In the genomic region with DNA sequence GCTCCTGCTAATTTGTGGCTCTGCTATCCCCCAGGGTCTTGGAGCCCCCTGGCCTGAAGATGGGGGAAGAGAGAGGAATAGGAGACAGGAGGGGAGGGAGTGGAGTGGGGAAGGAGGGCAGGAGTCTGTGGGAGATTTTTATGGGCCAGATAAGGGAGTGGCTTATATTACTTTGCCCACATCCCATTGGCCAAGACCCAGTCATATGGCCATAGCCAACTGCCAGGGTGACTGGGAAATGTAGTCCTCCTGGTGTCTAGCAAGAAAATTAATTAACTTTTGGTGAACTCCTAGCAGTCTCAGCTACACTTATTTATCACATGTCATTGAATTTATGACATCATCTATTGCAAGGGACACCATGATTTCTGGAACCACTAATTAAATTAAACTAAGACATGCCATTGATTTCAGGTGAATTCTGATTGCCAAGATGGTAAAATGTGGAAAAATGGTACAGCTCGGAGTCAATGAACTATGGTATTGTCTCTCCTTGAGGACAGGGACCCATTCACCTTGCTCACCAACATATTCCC, we compare ENCODE assay signal across 31 cellular contexts. TPM values are rescaled to one million over a fixed set of nuclear protein-coding genes. Genes with fewer than 3 reads are reported as not detected.
A peak's percentile ranks its signal among the peaks of the same experiment; 100 is the strongest.
DNase-seq lines count a peak whose midpoint lies in the region; ATAC-seq, FAIRE-seq and TF ChIP-seq lines count a peak whose summit lies in the region.
"Had no signal": no experiment of that assay in that cellular context is flagged by ENCODE, and none has a peak within 500 bp of the region (broad histone marks: within the 10 kb centered on the region; RNA-seq: fewer than 3 reads in every experiment).

No MANE protein-coding gene starts in this region.

- WGBS in mammary epithelial cell (ENCODE audit: low coverage, missing lambda C conversion rate) = 82% methylated on average over 1 of the region's 1 CpG
- 80 to 90% (median 86%) methylated on average over 1 of the region's 1 CpG for WGBS in small intestine, 3 donors
- WGBS in spleen, 5 donors = 78 to 93% (median 89%) methylated on average over 1 of the region's 1 CpG

- CTCF ChIA-PET in MCF 10A (lab: Yijun Ruan, JAX) = no interaction called here
- CTCF ChIA-PET in mammary epithelial cell (lab: Charles Lee; ENCODE audit: low non-redundant PET) = no interaction called here

- H3K9me3 ChIP-seq in mammary epithelial cell (replicated peaks; ENCODE audit: insufficient read depth, low read length) = no peaks in the 10 kb centered on the region
- H3K9me3 ChIP-seq in small intestine (ENCODE audit: control insufficient read depth, low read depth) = no peaks in the 10 kb centered on the region
- H3K9me3 ChIP-seq in spleen = no peaks in the 10 kb centered on the region
- H3K9me3 ChIP-seq: uterus had no signal

- TF ChIP-seq POLR2A in spleen (IDR thresholded peaks at IDR 0.05) = no peak

- no peaks in the 10 kb centered on the region for H3K36me3 Mint-ChIP-seq in MCF 10A (ENCODE audit: insufficient read depth, unreplicated experiment)
- H3K36me3 Mint-ChIP-seq: CD8-positive, alpha-beta memory T cell had no signal

- no peaks in the 10 kb centered on the region for H3K4me1 Mint-ChIP-seq in MCF 10A (ENCODE audit: insufficient read depth, unreplicated experiment)
- H3K4me1 Mint-ChIP-seq: activated CD4-positive, alpha-beta memory T cell treated with anti-CD3 and anti-CD28 coated beads, Interleukin-2, amount 10 ng/mL, durations not matched to agents 7 days and 5 days; B cell; CD8-positive, alpha-beta memory T cell; neural crest cell; stimulated activated naive CD8-positive, alpha-beta T cell treated with anti-CD3 and anti-CD28 coated beads, Interleukin-15, amount 100 ng/mL, for 72 hours had no signal

- H3K4me1 ChIP-seq in mammary epithelial cell (ENCODE audit: insufficient read depth, low read length) = no peaks in the 10 kb centered on the region
- no peaks in the 10 kb centered on the region for H3K4me1 ChIP-seq in small intestine (ENCODE audit: control insufficient read depth in 2 of 2, insufficient read depth in 1 of 2, low read depth in 1 of 2, low read length in 1 of 2)
- peaks cover 0 to 4% (median 0%) of the 10 kb centered on the region in 6 donors for H3K4me1 ChIP-seq in spleen
- H3K4me1 ChIP-seq: parathyroid adenoma, uterus had no signal

- no peaks in the 10 kb centered on the region for H3K9me3 Mint-ChIP-seq in MCF 10A (ENCODE audit: unreplicated experiment)
- H3K9me3 Mint-ChIP-seq: activated CD4-positive, alpha-beta memory T cell treated with anti-CD3 and anti-CD28 coated beads, Interleukin-2, amount 10 ng/mL, durations not matched to agents 7 days and 5 days; effector memory CD8-positive, alpha-beta T cell; neural crest cell; stimulated activated naive CD8-positive, alpha-beta T cell treated with anti-CD3 and anti-CD28 coated beads, Interleukin-15, amount 100 ng/mL, for 72 hours had no signal

- BruUV-seq in MCF 10A (replicated peaks; lab: Mats Ljungman, UMichigan) = no TSS peak
- no TSS peak for BruUV-seq in mammary epithelial cell (replicated peaks; lab: Mats Ljungman, UMichigan)

- in situ Hi-C loops in mammary epithelial cell (cut with MboI; ENCODE audit: low sequenced_read_pairs in 2 of 2) = no loop called here

- no peaks in the 10 kb centered on the region for H3K27me3 ChIP-seq in mammary epithelial cell (ENCODE audit: insufficient read depth, low read length)
- no peaks in the 10 kb centered on the region for H3K27me3 ChIP-seq in small intestine (ENCODE audit: control insufficient read depth in 2 of 2, insufficient read depth in 2 of 2, low read length in 2 of 2)
- peaks cover 0 to 6% (median 0%) of the 10 kb centered on the region in 7 donors for H3K27me3 ChIP-seq in spleen (replicated peaks in 1 of 7)
- H3K27me3 ChIP-seq: uterus had no signal

- intact Hi-C loops in MCF 10A (cut with micrococcal nuclease) (no loop called here), mammary epithelial cell (cut with micrococcal nuclease) (no loop called here), spleen (cut with DNase I; ENCODE audit: low total_unique reads) (no loop called here)

- no peak overlapping the region for H3K9ac ChIP-seq in mammary epithelial cell (ENCODE audit: insufficient read depth, low read length)
- H3K9ac ChIP-seq: parathyroid adenoma had no signal

- no peaks in the 10 kb centered on the region for H3K36me3 ChIP-seq in mammary epithelial cell (ENCODE audit: insufficient read depth, low read length)
- H3K36me3 ChIP-seq in small intestine (ENCODE audit: control insufficient read depth in 2 of 2, insufficient read depth in 2 of 2, low read length in 2 of 2) = no peaks in the 10 kb centered on the region
- no peaks in the 10 kb centered on the region for H3K36me3 ChIP-seq in spleen
- H3K36me3 ChIP-seq: uterus had no signal

- ATAC-seq in SK-N-SH treated with all-trans-retinoic acid at 6 μM for 48 hours = peak; percentile 51; the same call in 2 of the 3 replicates
- ATAC-seq: effector memory CD8-positive, alpha-beta T cell; left lobe of liver; stimulated activated naive CD8-positive, alpha-beta T cell treated with anti-CD3 and anti-CD28 coated beads, Interleukin-15, amount 100 ng/mL, for 72 hours had no signal

- H3K79me2 ChIP-seq in mammary epithelial cell (ENCODE audit: insufficient read depth, low read length) = no peaks in the 10 kb centered on the region
- H3K79me2 ChIP-seq: parathyroid adenoma had no signal

- POLR2A ChIA-PET in MCF 10A (lab: Yijun Ruan, JAX) = no interaction called here

- H3K4me2 ChIP-seq in mammary epithelial cell (ENCODE audit: insufficient read depth, low read depth, low read length) = no peak overlapping the region

- no peak overlapping the region for H3K27ac Mint-ChIP-seq in MCF 10A (ENCODE audit: low read depth, unreplicated experiment)
- H3K27ac Mint-ChIP-seq: activated CD4-positive, alpha-beta memory T cell treated with anti-CD3 and anti-CD28 coated beads, Interleukin-2, amount 10 ng/mL, durations not matched to agents 7 days and 5 days; B cell; effector memory CD8-positive, alpha-beta T cell had no signal

- H2AFZ ChIP-seq in mammary epithelial cell (ENCODE audit: low read depth, low read length) = no peak overlapping the region
- H2AFZ ChIP-seq: parathyroid adenoma had no signal

- no peak for FAIRE-seq in small intestine (lab: Jason Lieb, UNC)
- FAIRE-seq: A204.1, G401.6 had no signal

- peaks cover 25% of the 10 kb centered on the region for H3K27me3 Mint-ChIP-seq in MCF 10A (ENCODE audit: insufficient read depth, unreplicated experiment)
- H3K27me3 Mint-ChIP-seq: activated CD4-positive, alpha-beta memory T cell treated with anti-CD3 and anti-CD28 coated beads, Interleukin-2, amount 10 ng/mL, durations not matched to agents 7 days and 5 days; B cell had no signal

- H3K27ac ChIP-seq in mammary epithelial cell (ENCODE audit: insufficient read depth, low read depth, low read length) = no peak overlapping the region
- no peak overlapping the region for H3K27ac ChIP-seq in small intestine (ENCODE audit: low read depth in 1 of 2, low read length in 1 of 2)
- no peak overlapping the region for H3K27ac ChIP-seq in spleen
- H3K27ac ChIP-seq: parathyroid adenoma, uterus had no signal

- no peaks in the 10 kb centered on the region for H4K20me1 ChIP-seq in mammary epithelial cell (ENCODE audit: insufficient read depth, low read length)

- dilution Hi-C loops in mammary epithelial cell (cut with HindIII; ENCODE audit: low sequenced_read_pairs) = no loop called here

- peak; percentile 4 for DNase-seq in MCF 10A (ENCODE audit: unreplicated experiment)
- no peak for DNase-seq in mammary epithelial cell
- peak; percentile 21 for DNase-seq in NAMALWA (ENCODE audit: low spot score)
- peak; percentile 3 for DNase-seq in small intestine
- no peak for DNase-seq in spleen
- DNase-seq in HT-29 (ENCODE audit: low spot score) = no peak
- DNase-seq in stimulated activated naive CD4-positive, alpha-beta T cell (lab: John Stamatoyannopoulos, UW) = no peak
- DNase-seq: activated CD4-positive, alpha-beta memory T cell treated with anti-CD3 and anti-CD28 coated beads, Interleukin-2, amount 10 ng/mL, durations not matched to agents 7 days and 5 days; activated CD4-positive, CD25-positive, alpha-beta regulatory T cell treated with anti-CD3 and anti-CD28 coated beads, Interleukin-2, amount 50 U/mL, for 72 hours; activated CD8-positive, alpha-beta memory T cell treated with anti-CD3 and anti-CD28 coated beads, Interleukin-2, amount 50 U/mL, for 4 hours; activated naive CD4-positive, alpha-beta T cell treated with Interleukin-2 at 50 U/mL for 16 hours; caudate nucleus; CD8-positive, alpha-beta memory T cell; DMS153; effector memory CD8-positive, alpha-beta T cell; mesenchymal stem cell; NCI-H2107; NCI-H446; NCI-H748 treated with DMSO at 0.1 percent for 48 hours; stimulated activated CD4-positive, alpha-beta T cell treated with anti-CD3 and anti-CD28 coated beads, Interleukin-2, amount 100 ng/mL, for 24 hours; stimulated activated CD8-positive, alpha-beta memory T cell treated with anti-CD3 and anti-CD28 coated beads, Interleukin-4, amount 100 ng/mL, for 48 hours; stimulated activated naive CD8-positive, alpha-beta T cell treated with anti-CD3 and anti-CD28 coated beads, Interleukin-15, amount 100 ng/mL, for 72 hours; T-helper 2 cell; uterus had no signal

- no peak for TF ChIP-seq CTCF in MCF 10A (IDR thresholded peaks at IDR 0.05; ENCODE audit: unreplicated experiment)
- TF ChIP-seq CTCF in mammary epithelial cell (conservative IDR thresholded peaks at IDR 0.05 in 1 of 2, IDR thresholded peaks at IDR 0.05 in 1 of 2; ENCODE audit: extremely low read depth in 1 of 2, insufficient read depth in 1 of 2, low read depth in 1 of 2, low read length in 2 of 2) = no peak
- no peak for TF ChIP-seq CTCF in spleen (IDR thresholded peaks at IDR 0.05 in 8 of 11, conservative IDR thresholded peaks at IDR 0.05 in 3 of 11)

- no peak overlapping the region for H3K4me3 Mint-ChIP-seq in MCF 10A (ENCODE audit: unreplicated experiment)
- H3K4me3 Mint-ChIP-seq: activated CD4-positive, alpha-beta memory T cell treated with anti-CD3 and anti-CD28 coated beads, Interleukin-2, amount 10 ng/mL, durations not matched to agents 7 days and 5 days; B cell; CD8-positive, alpha-beta memory T cell; effector memory CD8-positive, alpha-beta T cell; neural crest cell; stimulated activated naive CD8-positive, alpha-beta T cell treated with anti-CD3 and anti-CD28 coated beads, Interleukin-15, amount 100 ng/mL, for 72 hours had no signal

- H3K4me3 ChIP-seq in mammary epithelial cell (replicated peaks in 1 of 3; ENCODE audit: insufficient read depth in 1 of 3, low read depth in 2 of 3, low read length in 3 of 3) (no peak overlapping the region), small intestine (ENCODE audit: low read depth in 1 of 2, low read length in 2 of 2) (no peak overlapping the region), spleen (no peak overlapping the region)
- H3K4me3 ChIP-seq: uterus had no signal

TF ChIP-seq in SK-N-SH treated with all-trans-retinoic acid at 6 μM for 48 hours, 23 proteins besides CTCF, POLR2A, EP300 and RAD21 (continues in another document):
- TF ChIP-seq TCF4 (CRISPR knock-in tag; IDR thresholded peaks at IDR 0.05; ENCODE audit: borderline replicate concordance) (no peak), SNAI2 (CRISPR knock-in tag; IDR thresholded peaks at IDR 0.05) (no peak)

RNA-seq across cellular contexts. Expression of a gene that starts 50.3 kb away (rescaled TPM):
- total RNA-seq in MCF 10A (2022) (0.22 and 0.23 TPM in 2 replicates), mammary epithelial cell (under 1 TPM in 1 of 2 donors, not detected in 1; 0.14 TPM), spleen (1 to 10 TPM in 2 of 7 donors, under 1 TPM in 4, not detected in 1; 0.40 to 1.1 (median 0.93) TPM)
- polyA plus RNA-seq in mammary epithelial cell (0.01 TPM), small intestine (under 1 TPM in 2 of 3 donors, not detected in 1; 0.04 to 0.54 TPM), spleen (under 1 TPM; 0.10 to 0.21 (median 0.17) TPM)
- not detected for polyA minus RNA-seq in mammary epithelial cell
- not detected in 2 replicates for total RNA-seq in HT-29 (2014; rRNA removed; shearing (Covaris generic))
- total RNA-seq: B cell; CD8-positive, alpha-beta memory T cell; uterus had no signal
- polyA plus RNA-seq: CD8-positive, alpha-beta memory T cell had no signal

Comparison
In these comparisons a context has a peak if more than half of its experiments do, and no peak if none do; other contexts are left out.
1. DNase-seq: peak in MCF 10A (single experiment), NAMALWA (single experiment) and small intestine (single experiment); none in mammary epithelial cell (single experiment), spleen (single experiment), HT-29 (single experiment) and stimulated activated naive CD4-positive, alpha-beta T cell (0 of 6).